In the genomic region with DNA sequence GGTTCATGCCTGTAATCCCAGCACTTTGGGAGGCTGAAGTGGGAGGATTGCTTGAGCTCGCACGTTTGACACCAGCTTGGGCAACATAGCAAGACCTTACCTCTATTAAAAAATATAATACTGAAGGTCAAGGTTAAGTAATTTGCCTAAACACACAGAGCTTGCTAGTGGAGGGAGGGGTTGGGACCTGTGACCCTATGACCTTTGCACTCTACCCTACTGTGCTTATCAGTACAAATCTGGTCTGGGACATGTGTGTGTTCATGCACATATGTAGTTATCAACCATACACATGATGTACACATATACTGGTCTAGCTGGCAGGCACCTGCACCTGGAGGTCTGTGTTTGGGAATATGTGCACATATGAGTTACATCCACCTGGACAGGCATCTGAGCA, we compare ENCODE assay signal across 9 cellular contexts.
"Had no signal": no experiment of that assay in that cellular context is flagged by ENCODE, and none has a peak within 500 bp of the region (broad histone marks: within the 10 kb centered on the region; RNA-seq: fewer than 3 reads in every experiment).

No MANE protein-coding gene starts in this region.

- H3K4me1 ChIP-seq: gastrocnemius medialis, psoas muscle had no signal

- H3K9me3 ChIP-seq: esophagus squamous epithelium, gastrocnemius medialis, lower lobe of right lung, psoas muscle had no signal

- H3K27ac ChIP-seq: esophagus squamous epithelium, gastrocnemius medialis, lower lobe of right lung, psoas muscle, skin epidermis had no signal

- H3K27me3 ChIP-seq: esophagus squamous epithelium, gastrocnemius medialis had no signal

- H3K4me3 ChIP-seq: gastrocnemius medialis, lower lobe of right lung, psoas muscle, skin epidermis had no signal

- DNase-seq: activated effector memory CD4-positive, alpha-beta T cell treated with Interleukin-2 at 50 U/mL for 16 hours; activated naive CD8-positive, alpha-beta T cell treated with anti-CD3 and anti-CD28 coated beads, Interleukin-2, amount 10 ng/mL, durations not matched to agents 7 days and 5 days; cerebellar nuclear complex; esophagus squamous epithelium; gastrocnemius medialis; T-helper 17 cell had no signal

- H3K36me3 ChIP-seq: esophagus squamous epithelium, gastrocnemius medialis, lower lobe of right lung had no signal
